In the genomic region with DNA sequence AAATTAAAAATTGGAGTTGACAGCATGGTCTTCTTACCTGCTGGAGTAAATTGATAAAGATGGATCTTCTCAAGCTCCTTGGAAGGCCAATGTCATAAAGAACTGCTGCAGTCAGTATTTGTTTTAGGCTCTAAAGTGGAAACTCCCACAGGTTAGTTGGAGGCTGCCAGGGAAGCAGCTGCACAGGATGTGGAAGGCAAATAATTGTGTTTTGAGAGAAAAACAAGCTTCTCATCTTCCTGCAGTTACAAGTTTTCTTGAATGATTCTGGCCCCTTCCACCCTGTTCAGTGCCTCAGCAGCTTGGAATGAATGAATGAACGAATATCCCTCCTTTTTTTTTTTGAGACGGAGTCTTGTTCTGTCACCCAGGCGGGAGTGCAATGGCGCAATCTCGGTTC, we compare ENCODE assay signal across 16 cellular contexts.
"Had no signal": no experiment of that assay in that cellular context is flagged by ENCODE, and none has a peak within 500 bp of the region (broad histone marks: within the 10 kb centered on the region; RNA-seq: fewer than 3 reads in every experiment).

No MANE protein-coding gene starts in this region.

- H3K4me3 ChIP-seq: prostate gland, right lobe of liver, spleen, tibial artery, upper lobe of left lung, uterus had no signal

- DNase-seq: cortex of kidney; erythroblast; immature natural killer cell; mesendoderm; naive B cell; nephron progenitor cell; right lobe of liver; spleen; stimulated activated CD4-positive, alpha-beta T cell treated with anti-CD3 and anti-CD28 coated beads, Interleukin-15, amount 100 ng/mL, for 24 hours; stimulated activated CD4-positive, alpha-beta T cell treated with anti-CD3 and anti-CD28 coated beads, Interleukin-1b, Interleukin-23, amount 100 ng/mL, for 48 hours; stimulated activated CD4-positive, alpha-beta T cell treated with anti-CD3 and anti-CD28 coated beads, Interleukin-4, amount 100 ng/mL, for 24 hours; tibial artery; upper lobe of left lung; uterus had no signal

- ATAC-seq: stimulated activated memory B cell treated with anti-CD40 and anti-IgM and Interleukin-4, amounts not matched to agents 10 μg/mL and 1 μg/mL and 100 μg/mL, for 72 hours had no signal
